In genomic region chr15:60589728-60590127, GRCh38 we compare ENCODE assay signal across 15 cellular contexts.
DNase-seq lines count a peak whose midpoint lies in the region; ATAC-seq, FAIRE-seq and TF ChIP-seq lines count a peak whose summit lies in the region.
"Had no signal": no experiment of that assay in that cellular context is flagged by ENCODE, and none has a peak within 500 bp of the region (broad histone marks: within the 10 kb centered on the region; RNA-seq: fewer than 3 reads in every experiment).

No MANE protein-coding gene starts in this region.

- H2AFZ ChIP-seq in HepG2 (ENCODE audit: low read length): no peak overlapping the region

- H3K27ac ChIP-seq in HepG2 (ENCODE audit: extremely low read length, insufficient read depth, low read length) (peak overlapping the region; percentile 90), pancreas (no peak overlapping the region)

- WGBS in HepG2 (ENCODE audit: low lambda C conversion rate): 3% methylated on average over 1 of the region's 1 CpG
- whole genome bisulfite sequencing in pancreas, 2 donors: 38 to 41% methylated on average over 1 of the region's 1 CpG

- no peak for TF ChIP-seq EP300 in HepG2 (IDR thresholded peaks at IDR 0.05; ENCODE audit: low read depth in 2 of 2, low read length in 2 of 2)
- no peak for TF ChIP-seq EP300 in HepG2 (CRISPR knock-in tag; IDR thresholded peaks at IDR 0.05; ENCODE audit: borderline replicate concordance)

- H3K4me3 Mint-ChIP-seq in activated naive CD4-positive, alpha-beta T cell treated with anti-CD3 and anti-CD28 coated beads for 36 hours: peak overlapping the region; percentile 74
- H3K4me3 Mint-ChIP-seq in activated T-helper 2 cell treated with anti-CD3 and anti-CD28 coated beads, Interferon-gamma antibody, Interleukin-2, Interleukin-4, amounts not matched to agents 10 μg/mL and 5 μg/mL and 100 μg/mL, durations not matched to agents 14 hours and 24 hours and 36 hours (ENCODE audit: low read depth): peak overlapping the region; percentile 78
- peak overlapping the region; percentile 59 for H3K4me3 Mint-ChIP-seq in type B pancreatic cell

- no peaks in the 10 kb centered on the region for H3K9me3 Mint-ChIP-seq in activated naive CD4-positive, alpha-beta T cell treated with anti-CD3 and anti-CD28 coated beads for 36 hours
- H3K9me3 Mint-ChIP-seq in activated T-helper 2 cell treated with anti-CD3 and anti-CD28 coated beads, Interferon-gamma antibody, Interleukin-2, Interleukin-4, amounts not matched to agents 10 μg/mL and 5 μg/mL and 100 μg/mL, durations not matched to agents 14 hours and 24 hours and 36 hours: no peaks in the 10 kb centered on the region
- H3K9me3 Mint-ChIP-seq in type B pancreatic cell: no peaks in the 10 kb centered on the region

- no peak for ATAC-seq in HepG2
- no peak for ATAC-seq in pancreas
- no peak for ATAC-seq in GM21717 (IDR thresholded peaks at IDR 0.05; ENCODE audit: unreplicated experiment)
- ATAC-seq: left colon had no signal

- no peak for TF ChIP-seq CTCF in HepG2 (CRISPR knock-in tag; IDR thresholded peaks at IDR 0.05)
- no peak for TF ChIP-seq CTCF in type B pancreatic cell (conservative IDR thresholded peaks at IDR 0.05)
- no peak for TF ChIP-seq CTCF in pancreas (IDR thresholded peaks at IDR 0.05)
- no peak for TF ChIP-seq CTCF in foreskin fibroblast (IDR thresholded peaks at IDR 0.05; ENCODE audit: low read depth, low read length)

- H3K4me3 ChIP-seq in HepG2 (replicated peaks in 1 of 3; ENCODE audit: insufficient read depth in 1 of 3, low read depth in 2 of 3, low read length in 3 of 3) (peak overlapping the region; percentile 86 to 98 (median 90); a peak in 5 of 6 replicates), pancreas (no peak overlapping the region), foreskin fibroblast (ENCODE audit: low read depth in 1 of 2, low read length in 2 of 2) (no peak overlapping the region)

- H3K27me3 ChIP-seq in HepG2 (ENCODE audit: control insufficient read depth in 1 of 2, insufficient read depth in 2 of 2, low read length in 2 of 2): no peaks in the 10 kb centered on the region; a peak in 1 of 5 replicates
- no peaks in the 10 kb centered on the region for H3K27me3 ChIP-seq in pancreas

- H3K4me1 Mint-ChIP-seq in activated naive CD4-positive, alpha-beta T cell treated with anti-CD3 and anti-CD28 coated beads for 36 hours (ENCODE audit: low read depth): peaks cover 52% of the 10 kb centered on the region
- H3K4me1 Mint-ChIP-seq in activated T-helper 2 cell treated with anti-CD3 and anti-CD28 coated beads, Interferon-gamma antibody, Interleukin-2, Interleukin-4, amounts not matched to agents 10 μg/mL and 5 μg/mL and 100 μg/mL, durations not matched to agents 14 hours and 24 hours and 36 hours (ENCODE audit: low read depth): peaks cover 51% of the 10 kb centered on the region
- H3K4me1 Mint-ChIP-seq in type B pancreatic cell (ENCODE audit: unreplicated experiment): peaks cover 3% of the 10 kb centered on the region

- H4K20me1 ChIP-seq in HepG2 (ENCODE audit: insufficient read depth, low read length): peaks cover 53% of the 10 kb centered on the region

- no TSS peak for BruUV-seq in HepG2 (replicated peaks; lab: Mats Ljungman, UMichigan)

- FAIRE-seq in HepG2 (lab: Jason Lieb, UNC) (no peak), pancreas (lab: Jason Lieb, UNC) (no peak)

- CTCF ChIA-PET in activated naive CD4-positive, alpha-beta T cell treated with anti-CD3 and anti-CD28 coated beads for 36 hours (lab: Charles Lee): interaction anchor here (0.7 to 2.3 kb wide), 2 partner anchors 106 to 327 kb away, joined by 3 to 13 read pairs; no protein-coding TSS in a partner anchor
- CTCF ChIA-PET in HepG2 (lab: Yijun Ruan, JAX; ENCODE audit: low intra/inter-chr PET ratio, low total read pairs): no interaction called here

- H3K27me3 Mint-ChIP-seq in activated naive CD4-positive, alpha-beta T cell treated with anti-CD3 and anti-CD28 coated beads for 36 hours (ENCODE audit: low read depth): no peaks in the 10 kb centered on the region
- peaks cover 31% of the 10 kb centered on the region for H3K27me3 Mint-ChIP-seq in activated T-helper 2 cell treated with anti-CD3 and anti-CD28 coated beads, Interferon-gamma antibody, Interleukin-2, Interleukin-4, amounts not matched to agents 10 μg/mL and 5 μg/mL and 100 μg/mL, durations not matched to agents 14 hours and 24 hours and 36 hours (ENCODE audit: low read depth)
- H3K27me3 Mint-ChIP-seq in type B pancreatic cell: peaks cover 63% of the 10 kb centered on the region

- intact Hi-C loops in activated naive CD4-positive, alpha-beta T cell treated with anti-CD3 and anti-CD28 coated beads for 36 hours (cut with micrococcal nuclease): loop anchor here (1.0 to 10.0 kb wide), 3 partner anchors 131 to 1475 kb away; partner anchors contain the start of genes C2CD4A and VPS13C
- intact Hi-C loops in activated T-helper 2 cell treated with anti-CD3 and anti-CD28 coated beads, Interferon-gamma antibody, Interleukin-2, Interleukin-4, amounts not matched to agents 10 μg/mL and 5 μg/mL and 100 μg/mL, durations not matched to agents 14 hours and 24 hours and 36 hours (cut with micrococcal nuclease): loop anchor here (5.0 to 10.0 kb wide), 2 partner anchors 58 to 1245 kb away; no protein-coding TSS in a partner anchor
- intact Hi-C loops in HepG2 (cut with micrococcal nuclease; ENCODE audit: unreplicated experiment): loop anchor here (1.0 to 5.0 kb wide), 2 partner anchors 328 to 463 kb away; no protein-coding TSS in a partner anchor
- intact Hi-C loops in pancreas (cut with DNase I): loop anchor here in 1 of 3 donors (5.0 kb wide), 1 partner anchor 328 kb away; no protein-coding TSS in a partner anchor

- H3K36me3 ChIP-seq in HepG2 (replicated peaks in 1 of 2; ENCODE audit: control insufficient read depth in 1 of 2, insufficient read depth in 2 of 2, low read length in 2 of 2) (no peaks in the 10 kb centered on the region; a peak in 1 of 5 replicates), pancreas (no peaks in the 10 kb centered on the region)

- H3K27ac Mint-ChIP-seq in activated naive CD4-positive, alpha-beta T cell treated with anti-CD3 and anti-CD28 coated beads for 36 hours: peak overlapping the region; percentile 77
- peak overlapping the region; percentile 43 for H3K27ac Mint-ChIP-seq in activated T-helper 2 cell treated with anti-CD3 and anti-CD28 coated beads, Interferon-gamma antibody, Interleukin-2, Interleukin-4, amounts not matched to agents 10 μg/mL and 5 μg/mL and 100 μg/mL, durations not matched to agents 14 hours and 24 hours and 36 hours
- no peak overlapping the region for H3K27ac Mint-ChIP-seq in type B pancreatic cell

- no peak for DNase-seq in activated naive CD4-positive, alpha-beta T cell treated with anti-CD3 and anti-CD28 coated beads for 36 hours
- DNase-seq in activated naive CD4-positive, alpha-beta T cell (lab: John Stamatoyannopoulos, UW): no peak
- DNase-seq in activated T-helper 2 cell treated with anti-CD3 and anti-CD28 coated beads, Interferon-gamma antibody, Interleukin-2, Interleukin-4, amounts not matched to agents 10 μg/mL and 5 μg/mL and 100 μg/mL, durations not matched to agents 14 hours and 24 hours and 36 hours (ENCODE audit: low spot score): no peak
- no peak for DNase-seq in HepG2 (ENCODE audit: low spot score)
- no peak for DNase-seq in type B pancreatic cell (ENCODE audit: extremely low spot score, unreplicated experiment)
- DNase-seq in pancreas: no peak
- DNase-seq in foreskin fibroblast: no peak
- DNase-seq: caudate nucleus, foreskin melanocyte, GF-D8, left colon, NCI-H187 treated with DMSO at 0.1 percent for 48 hours, posterior cingulate gyrus, substantia nigra had no signal

- TF ChIP-seq POLR2A in HepG2 (IDR thresholded peaks at IDR 0.05; ENCODE audit: insufficient read depth in 1 of 2, low read depth in 2 of 2, low read length in 2 of 2): no peak

- H3K36me3 Mint-ChIP-seq in activated naive CD4-positive, alpha-beta T cell treated with anti-CD3 and anti-CD28 coated beads for 36 hours (ENCODE audit: low read depth): peaks cover 6% of the 10 kb centered on the region
- H3K36me3 Mint-ChIP-seq in activated T-helper 2 cell treated with anti-CD3 and anti-CD28 coated beads, Interferon-gamma antibody, Interleukin-2, Interleukin-4, amounts not matched to agents 10 μg/mL and 5 μg/mL and 100 μg/mL, durations not matched to agents 14 hours and 24 hours and 36 hours (ENCODE audit: low read depth): peaks cover 15% of the 10 kb centered on the region
- H3K36me3 Mint-ChIP-seq in type B pancreatic cell: no peaks in the 10 kb centered on the region

- peak overlapping the region; percentile 84 for H3K4me2 ChIP-seq in HepG2 (ENCODE audit: low read depth, low read length)

- POLR2A ChIA-PET in HepG2 (lab: Yijun Ruan, JAX): no interaction called here

- H3K9me3 ChIP-seq in HepG2 (ENCODE audit: low read length): no peaks in the 10 kb centered on the region
- no peaks in the 10 kb centered on the region for H3K9me3 ChIP-seq in pancreas

- peak overlapping the region; percentile 90; the same call in 1 of the 2 replicates for H3K9ac ChIP-seq in HepG2 (ENCODE audit: insufficient read depth, low read depth, low read length)

- TF ChIP-seq RAD21 in HepG2 (CRISPR knock-in tag; IDR thresholded peaks at IDR 0.05): no peak

- peaks cover 59% of the 10 kb centered on the region for H3K4me1 ChIP-seq in HepG2 (ENCODE audit: insufficient read depth, low read length)
- peaks cover 7 to 9% (median 9%) of the 10 kb centered on the region in 3 donors for H3K4me1 ChIP-seq in pancreas

- H3K79me2 ChIP-seq in HepG2 (ENCODE audit: insufficient read depth, low read length): peaks cover 68% of the 10 kb centered on the region

- in situ Hi-C loops in HepG2 (cut with HindIII; ENCODE audit: extremely low pct_ligation_motif_present, low pct_unique_long_range_greater_than_20kb): loop anchor here (5.0 kb wide), 1 partner anchor 328 kb away; no protein-coding TSS in a partner anchor

TF ChIP-seq in HepG2, 621 proteins besides CTCF, POLR2A, EP300 and RAD21:
- TF ChIP-seq ZMYM4 (CRISPR knock-in tag; IDR thresholded peaks at IDR 0.05) (no peak), MYNN (CRISPR knock-in tag; IDR thresholded peaks at IDR 0.05; ENCODE audit: low read depth) (no peak)
- TF ChIP-seq, protein P1, sequence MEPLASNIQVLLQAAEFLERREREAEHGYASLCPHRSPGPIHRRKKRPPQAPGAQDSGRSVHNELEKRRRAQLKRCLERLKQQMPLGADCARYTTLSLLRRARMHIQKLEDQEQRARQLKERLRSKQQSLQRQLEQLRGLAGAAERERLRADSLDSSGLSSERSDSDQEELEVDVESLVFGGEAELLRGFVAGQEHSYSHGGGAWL (CRISPR knock-in tag; IDR thresholded peaks at IDR 0.05): no peak

Comparison
In these comparisons a context has a peak if more than half of its experiments do, and no peak if none do; other contexts are left out.
1. H3K4me3 ChIP-seq: peak in HepG2 (3 of 3); none in pancreas (0 of 4) and foreskin fibroblast (0 of 2).
2. Peak in every context shown above with its lines, with median percentiles within 50 percentile points of each other: H3K4me3 Mint-ChIP-seq.